Comparison of ENCODE assay signal across 22 cellular contexts in the genomic region with DNA sequence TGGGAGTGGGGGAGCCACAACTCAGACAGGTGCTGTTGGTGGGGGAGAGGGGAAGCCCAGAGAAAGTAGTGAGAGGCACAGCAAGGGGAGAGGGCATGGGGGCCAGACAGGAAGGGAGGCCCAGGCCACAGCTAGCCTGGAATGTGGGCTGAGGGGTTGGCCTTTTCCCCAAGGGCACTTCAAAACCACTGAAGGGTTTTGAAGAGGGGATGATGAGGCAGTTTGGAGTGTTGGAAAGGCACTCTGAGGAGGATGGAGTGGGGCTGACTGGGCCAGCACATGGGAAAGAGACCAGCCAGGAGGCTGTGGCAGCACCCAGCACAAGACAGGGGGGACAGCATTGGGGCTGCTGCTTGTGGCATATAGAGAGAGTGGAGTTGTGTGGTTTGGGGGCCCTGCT. TPM values are rescaled to one million over a fixed set of nuclear protein-coding genes. Genes with fewer than 3 reads are reported as not detected.
"Had no signal": no experiment of that assay in that cellular context is flagged by ENCODE, and none has a peak within 500 bp of the region (broad histone marks: within the 10 kb centered on the region; RNA-seq: fewer than 3 reads in every experiment).

No MANE protein-coding gene starts in this region.

- H3K79me2 ChIP-seq: parathyroid adenoma had no signal

- DNase-seq: activated CD4-positive, alpha-beta T cell treated with anti-CD3 and anti-CD28 coated beads, Interleukin-2, amount 10 ng/mL, durations not matched to agents 7 days and 5 days; activated CD4-positive, CD25-positive, alpha-beta regulatory T cell treated with anti-CD3 and anti-CD28 coated beads, Interleukin-2, amount 50 U/mL, for 72 hours; activated CD8-positive, alpha-beta T cell treated with anti-CD3 and anti-CD28 coated beads, Interleukin-2, amount 10 ng/mL, durations not matched to agents 7 days and 5 days; activated gamma-delta T cell; activated naive CD4-positive, alpha-beta T cell treated with anti-CD3 and anti-CD28 coated beads, Interleukin-2, amount 50 U/mL, for 16 hours; aorta; brain microvascular endothelial cell; effector memory CD4-positive, alpha-beta T cell; foreskin melanocyte; kidney; mammary epithelial cell; stimulated activated CD4-positive, alpha-beta T cell treated with anti-CD3 and anti-CD28 coated beads, Interleukin-12 subunit alpha, Interleukin-12 subunit beta, amount 100 ng/mL, for 4 hours; stimulated activated CD4-positive, alpha-beta T cell treated with anti-CD3 and anti-CD28 coated beads, Interleukin-4, amount 100 ng/mL, for 4 hours; stimulated activated naive CD8-positive, alpha-beta T cell treated with anti-CD3 and anti-CD28 coated beads, Interleukin-15, Interleukin-2, amounts not matched to agents 100 U/mL and 50 U/mL, for 24 hours; WERI-Rb-1 had no signal

- ATAC-seq: activated CD8-positive, alpha-beta T cell treated with anti-CD3 and anti-CD28 coated beads, Interleukin-2, amount 10 ng/mL, durations not matched to agents 7 days and 5 days; esophagus mucosa; natural killer cell treated with Interleukin-12 subunit alpha and Interleukin-12 subunit beta and Interleukin-15 and Interleukin-18, amount 100 ng/mL, for 72 hours; right cardiac atrium; stimulated activated naive CD8-positive, alpha-beta T cell treated with anti-CD3 and anti-CD28 coated beads, Interleukin-15, Interleukin-2, amounts not matched to agents 100 U/mL and 50 U/mL, for 24 hours had no signal

- H3K27ac ChIP-seq: brain microvascular endothelial cell, parathyroid adenoma, WERI-Rb-1 had no signal

- H2AFZ ChIP-seq: parathyroid adenoma had no signal

- H3K36me3 ChIP-seq: brain microvascular endothelial cell, WERI-Rb-1 had no signal

RNA-seq across cellular contexts. Expression of a gene that starts 3.8 kb away (rescaled TPM):
- total RNA-seq: activated CD4-positive, alpha-beta T cell treated with anti-CD3 and anti-CD28 coated beads, Interleukin-2, amount 10 ng/mL, durations not matched to agents 7 days and 5 days; activated CD8-positive, alpha-beta T cell treated with anti-CD3 and anti-CD28 coated beads, Interleukin-2, amount 10 ng/mL, durations not matched to agents 7 days and 5 days; activated T-helper 1 cell treated with anti-CD3 and anti-CD28 coated beads, Interleukin-12 subunit alpha, Interleukin-12 subunit beta, Interleukin-2, Interleukin-4 antibody, amounts not matched to agents 30 ng/mL and 10 ng/mL and 1 ng/mL, durations not matched to agents 14 hours and 24 hours and 36 hours; dermis microvascular lymphatic vessel endothelial cell; endothelial cell of umbilical vein; esophagus mucosa; natural killer cell treated with Interleukin-12 subunit alpha and Interleukin-12 subunit beta and Interleukin-15 and Interleukin-18, amount 100 ng/mL, for 72 hours had no signal
